22 cellular contexts compared by ENCODE assay signal in the genomic region with DNA sequence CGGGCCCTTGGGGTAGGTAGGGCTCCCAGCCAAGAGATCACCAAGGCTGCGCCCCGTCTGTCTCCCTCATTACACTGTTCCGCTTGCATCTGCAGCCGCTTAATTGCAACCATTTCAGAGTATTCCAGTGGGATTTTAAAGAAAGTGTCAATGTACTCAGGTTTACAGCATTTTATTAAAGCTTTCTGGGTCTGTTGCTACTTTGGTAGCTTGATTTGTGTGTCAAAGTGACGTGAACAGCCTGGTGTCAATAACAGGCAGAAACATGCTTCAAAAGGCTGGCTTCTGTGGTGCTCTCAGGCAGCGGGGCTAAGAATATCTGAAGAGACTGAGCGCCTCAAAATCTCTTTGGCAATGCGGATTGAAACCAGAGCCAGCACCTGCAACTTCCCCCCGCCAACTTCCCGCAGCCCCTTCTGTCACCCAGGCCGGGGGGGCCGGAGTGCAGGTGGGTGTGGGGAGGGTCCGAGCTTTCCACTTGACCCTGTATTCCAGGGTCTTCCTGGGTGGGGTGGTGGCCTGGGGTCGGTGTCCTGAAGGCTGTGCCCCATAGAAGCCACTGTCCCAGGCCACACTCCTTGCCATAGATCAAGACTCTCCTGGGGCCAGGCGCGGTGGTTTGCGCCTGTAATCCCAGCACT.
DNase-seq lines count a peak whose midpoint lies in the region; ATAC-seq and TF ChIP-seq lines count a peak whose summit lies in the region.
"Had no signal": no experiment of that assay in that cellular context is flagged by ENCODE, and none has a peak within 500 bp of the region (broad histone marks: within the 10 kb centered on the region; RNA-seq: fewer than 3 reads in every experiment).

No MANE protein-coding gene starts in this region.

- no peaks in the 10 kb centered on the region for H3K27me3 ChIP-seq in BLaER1
- H3K27me3 ChIP-seq in adipocyte (replicated peaks; ENCODE audit: control insufficient read depth, insufficient read depth, low read length): no peaks in the 10 kb centered on the region
- no peaks in the 10 kb centered on the region for H3K27me3 ChIP-seq in neural cell (ENCODE audit: insufficient read depth, low read depth, low read length)
- H3K27me3 ChIP-seq in effector memory CD4-positive, alpha-beta T cell (replicated peaks; ENCODE audit: control insufficient read depth, insufficient read depth, low read length, poor library complexity, severe bottlenecking): no peaks in the 10 kb centered on the region
- H3K27me3 ChIP-seq: heart left ventricle, testis had no signal

- no peak overlapping the region for H2AFZ ChIP-seq in neural cell (ENCODE audit: low read depth, low read length)

- H3K36me3 Mint-ChIP-seq in activated naive CD4-positive, alpha-beta T cell treated with anti-CD3 and anti-CD28 coated beads, Interleukin-2, amount 50 U/mL, for 72 hours: no peaks in the 10 kb centered on the region

- no peaks in the 10 kb centered on the region for H3K9me2 ChIP-seq in neural cell (ENCODE audit: insufficient read depth, low read length)

- H3K9ac ChIP-seq in BLaER1: peak overlapping the region; percentile 43; the same call in 1 of the 2 replicates
- peak overlapping the region; percentile 29 for H3K9ac ChIP-seq in adipocyte (ENCODE audit: low read length)
- peak overlapping the region; percentile 54 for H3K9ac ChIP-seq in neural cell (ENCODE audit: low read length)

- no peaks in the 10 kb centered on the region for H3K79me2 ChIP-seq in neural cell (replicated peaks; ENCODE audit: insufficient read depth, low read length)

- peak; percentile 66 for TF ChIP-seq EP300 in neural cell (conservative IDR thresholded peaks at IDR 0.05; ENCODE audit: poor library complexity, severe bottlenecking)

- H4K20me1 ChIP-seq in BLaER1: peaks cover 98% of the 10 kb centered on the region
- H4K20me1 ChIP-seq in neural cell (ENCODE audit: insufficient read depth): no peaks in the 10 kb centered on the region

- H3K27ac Mint-ChIP-seq in activated naive CD4-positive, alpha-beta T cell treated with anti-CD3 and anti-CD28 coated beads, Interleukin-2, amount 50 U/mL, for 72 hours: peak overlapping the region in 1 of 2 donors; percentile 29
- H3K27ac Mint-ChIP-seq: activated B cell treated with CpG ODN at 0.5 μM for 24 hours had no signal

- H3F3A ChIP-seq in neural cell (ENCODE audit: insufficient read depth, low read length, poor library complexity, severe bottlenecking): no peaks in the 10 kb centered on the region

- TF ChIP-seq CTCF in neural cell (IDR thresholded peaks at IDR 0.05; ENCODE audit: poor library complexity, severe bottlenecking): no peak

- H3K36me3 ChIP-seq in BLaER1 (peaks cover 70% of the 10 kb centered on the region), adipocyte (ENCODE audit: control insufficient read depth, insufficient read depth, low read length, severe bottlenecking) (peaks cover 36% of the 10 kb centered on the region), neural cell (ENCODE audit: insufficient read depth, low read length) (no peaks in the 10 kb centered on the region)
- peaks cover 22% of the 10 kb centered on the region for H3K36me3 ChIP-seq in effector memory CD4-positive, alpha-beta T cell (ENCODE audit: control insufficient read depth, insufficient read depth, low read length)
- H3K36me3 ChIP-seq: prostate gland had no signal

- DNase-seq in NCI-H1436 treated with DMSO at 0.1 percent for 48 hours (lab: John Stamatoyannopoulos, UW) (peak; percentile 19), adipocyte (ENCODE audit: low read depth) (no peak), hepatic stellate cell (ENCODE audit: low spot score) (no peak)
- DNase-seq in effector memory CD4-positive, alpha-beta T cell: no peak
- DNase-seq in stimulated activated naive CD4-positive, alpha-beta T cell treated with Interleukin-2 at 50 U/mL for 16 hours (lab: John Stamatoyannopoulos, UW): no peak
- no peak for DNase-seq in activated naive CD4-positive, alpha-beta T cell treated with anti-CD3 and anti-CD28 coated beads, Interleukin-2, amount 50 U/mL, for 72 hours (ENCODE audit: low spot score in 2 of 2)
- DNase-seq: activated B cell treated with CpG ODN at 0.5 μM for 24 hours; activated CD4-positive, alpha-beta T cell treated with anti-CD3 and anti-CD28 coated beads, Interleukin-2, amount 50 U/mL, for 48 hours; activated gamma-delta T cell; CD8-positive, alpha-beta memory T cell; dermis blood vessel endothelial cell; heart left ventricle; Kasumi-1; NCI-H748 treated with DMSO at 0.1 percent for 48 hours; stimulated activated CD4-positive, alpha-beta T cell treated with anti-CD3 and anti-CD28 coated beads, Interleukin-1b, Interleukin-23, amount 100 ng/mL, for 48 hours; T-helper 9 cell; testis had no signal

- peaks cover 75% of the 10 kb centered on the region for H3K4me1 ChIP-seq in BLaER1
- H3K4me1 ChIP-seq in adipocyte (ENCODE audit: control insufficient read depth, insufficient read depth, low read length): peaks cover 42% of the 10 kb centered on the region
- H3K4me1 ChIP-seq in effector memory CD4-positive, alpha-beta T cell (ENCODE audit: control insufficient read depth, insufficient read depth, low read length, poor library complexity, severe bottlenecking): peaks cover 5% of the 10 kb centered on the region

- peak overlapping the region; percentile 69 for H3K27ac ChIP-seq in BLaER1
- peak overlapping the region; percentile 80 for H3K27ac ChIP-seq in neural cell (ENCODE audit: low read length)
- H3K27ac ChIP-seq in effector memory CD4-positive, alpha-beta T cell (ENCODE audit: insufficient read depth, low read length, poor library complexity, severe bottlenecking): no peak overlapping the region
- H3K27ac ChIP-seq: heart left ventricle, prostate gland, testis had no signal

- H3K4me2 ChIP-seq in BLaER1 (peak overlapping the region; percentile 86), neural cell (ENCODE audit: low read length) (no peak overlapping the region)

- no peaks in the 10 kb centered on the region for H3K9me3 Mint-ChIP-seq in activated naive CD4-positive, alpha-beta T cell treated with anti-CD3 and anti-CD28 coated beads, Interleukin-2, amount 50 U/mL, for 72 hours
- H3K9me3 Mint-ChIP-seq: activated B cell treated with CpG ODN at 0.5 μM for 24 hours; CD8-positive, alpha-beta memory T cell; neural crest cell had no signal

- H3K9me3 ChIP-seq in BLaER1 (no peaks in the 10 kb centered on the region), adipocyte (ENCODE audit: control insufficient read depth, low read length) (no peaks in the 10 kb centered on the region), neural cell (ENCODE audit: low read length) (no peaks in the 10 kb centered on the region)
- no peaks in the 10 kb centered on the region for H3K9me3 ChIP-seq in effector memory CD4-positive, alpha-beta T cell (ENCODE audit: control insufficient read depth, low read length)
- H3K9me3 ChIP-seq: heart left ventricle, prostate gland, testis had no signal

- H3K4me3 ChIP-seq in BLaER1: no peak overlapping the region
- H3K4me3 ChIP-seq in adipocyte (ENCODE audit: low read length): no peak overlapping the region
- H3K4me3 ChIP-seq in neural cell (ENCODE audit: low read length): peak overlapping the region; percentile 36
- H3K4me3 ChIP-seq in effector memory CD4-positive, alpha-beta T cell (ENCODE audit: insufficient read depth, low read depth, low read length, poor library complexity, severe bottlenecking): no peak overlapping the region
- H3K4me3 ChIP-seq: heart left ventricle, prostate gland, testis had no signal

- peak; percentile 13 for TF ChIP-seq RAD21 in neural cell (conservative IDR thresholded peaks at IDR 0.05)

- no peak for ATAC-seq in activated naive CD4-positive, alpha-beta T cell treated with anti-CD3 and anti-CD28 coated beads, Interleukin-2, amount 50 U/mL, for 72 hours
- ATAC-seq: left lobe of liver had no signal

TF ChIP-seq in neural cell, 6 proteins besides CTCF, POLR2A, EP300 and RAD21:
- TF ChIP-seq POLR2AphosphoS5 (IDR thresholded peaks at IDR 0.05) (no peak), TAF1 (IDR thresholded peaks at IDR 0.05; ENCODE audit: low read depth) (no peak)
